ENCODE assay signal across 23 cellular contexts in the genomic region with DNA sequence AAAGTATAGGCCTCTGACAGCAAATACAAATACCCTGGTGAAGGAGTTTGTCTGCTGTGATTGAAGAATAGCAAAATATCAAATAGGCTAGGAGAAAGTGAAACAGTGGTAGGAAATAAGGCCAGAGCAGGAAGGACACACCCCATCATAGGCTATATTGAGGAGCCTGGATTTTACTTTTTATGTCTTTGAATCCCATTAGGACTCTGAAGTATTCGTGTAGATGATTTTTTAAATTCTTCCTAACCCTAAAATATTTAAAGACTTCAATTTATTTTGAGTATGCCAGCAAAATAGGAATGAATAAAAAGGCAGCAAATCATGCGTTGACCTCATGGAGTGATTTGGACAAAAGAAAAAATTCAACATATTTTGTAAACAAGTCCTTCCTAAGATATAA.
"Had no signal": no experiment of that assay in that cellular context is flagged by ENCODE, and none has a peak within 500 bp of the region (broad histone marks: within the 10 kb centered on the region; RNA-seq: fewer than 3 reads in every experiment).

No MANE protein-coding gene starts in this region.

- H3K9me3 ChIP-seq: body of pancreas, esophagus muscularis mucosa, lower lobe of right lung, neutrophil, right atrium auricular region, stomach, thyroid gland had no signal

- ATAC-seq: activated CD8-positive, alpha-beta T cell treated with anti-CD3 and anti-CD28 coated beads for 36 hours; activated naive CD4-positive, alpha-beta T cell treated with anti-CD3 and anti-CD28 coated beads, Interleukin-2, amount 50 U/mL, for 72 hours; activated T-cell treated with anti-CD3 and anti-CD28 coated beads, Interleukin-2, amount 50 U/mL, for 4 hours; activated T-helper 17 cell treated with anti-CD3 and anti-CD28 coated beads, Interleukin-2, amount 50 U/mL, for 72 hours; body of pancreas; left lobe of liver; lower lobe of right lung; stimulated activated naive B cell treated with anti-CD40 and anti-IgM and Interleukin-4, amounts not matched to agents 10 μg/mL and 1 μg/mL and 100 μg/mL, for 72 hours had no signal

- H3K9ac ChIP-seq: parathyroid adenoma had no signal

- H3K27me3 ChIP-seq: body of pancreas, esophagus muscularis mucosa, neutrophil, right atrium auricular region, stomach, thyroid gland had no signal

- H3K4me3 ChIP-seq: body of pancreas, esophagus muscularis mucosa, lower lobe of right lung, right atrium auricular region, stomach, thyroid gland had no signal

- DNase-seq: activated B cell treated with CpG ODN at 0.5 μM for 24 hours; activated CD4-positive, alpha-beta T cell treated with anti-CD3 and anti-CD28 coated beads, Interleukin-2, amount 50 U/mL, for 1 hour; activated CD8-positive, alpha-beta T cell treated with anti-CD3 and anti-CD28 coated beads for 36 hours; activated T-cell treated with anti-CD3 and anti-CD28 coated beads, Interleukin-2, amount 50 U/mL, for 4 hours; anterior cingulate cortex; body of pancreas; dermis blood vessel endothelial cell; effector CD4-positive, alpha-beta T cell; kidney glomerular epithelial cell; lower lobe of right lung; mesendoderm; stimulated activated CD4-positive, alpha-beta T cell treated with anti-CD3 and anti-CD28 coated beads, Interleukin-15, amount 100 ng/mL, for 24 hours; stimulated activated CD4-positive, alpha-beta T cell treated with anti-CD3 and anti-CD28 coated beads, Interleukin-2, amount 100 ng/mL, for 24 hours; stimulated activated naive B cell treated with anti-CD40 and anti-IgM and Interleukin-4, amounts not matched to agents 10 μg/mL and 1 μg/mL and 100 μg/mL, for 72 hours; stomach; thyroid gland had no signal

- H3K4me1 ChIP-seq: body of pancreas, esophagus muscularis mucosa, lower lobe of right lung, parathyroid adenoma, right atrium auricular region, stomach, thyroid gland had no signal

- H2AFZ ChIP-seq: parathyroid adenoma had no signal

- H3K36me3 ChIP-seq: esophagus muscularis mucosa, lower lobe of right lung, neutrophil, right atrium auricular region, stomach, thyroid gland had no signal

- H3K27ac ChIP-seq: body of pancreas, esophagus muscularis mucosa, lower lobe of right lung, neutrophil, parathyroid adenoma, right atrium auricular region, stomach, thyroid gland had no signal

- H3K79me2 ChIP-seq: parathyroid adenoma had no signal
